In genomic region chr1:236457775-236458174, GRCh38 we compare ENCODE assay signal across 15 cellular contexts.
DNase-seq lines count a peak whose midpoint lies in the region; ATAC-seq and TF ChIP-seq lines count a peak whose summit lies in the region.
"Had no signal": no experiment of that assay in that cellular context is flagged by ENCODE, and none has a peak within 500 bp of the region (broad histone marks: within the 10 kb centered on the region; RNA-seq: fewer than 3 reads in every experiment).

No MANE protein-coding gene starts in this region.

- no peak for ATAC-seq in activated CD8-positive, alpha-beta T cell treated with anti-CD3 and anti-CD28 coated beads for 36 hours
- ATAC-seq in activated CD8-positive, alpha-beta T cell treated with anti-CD3 and anti-CD28 coated beads, Interleukin-2, amount 10 ng/mL, durations not matched to agents 7 days and 5 days = no peak
- ATAC-seq in GM19351 (IDR thresholded peaks at IDR 0.05; ENCODE audit: unreplicated experiment) = peak; percentile 77
- ATAC-seq in HG02884 (IDR thresholded peaks at IDR 0.05; ENCODE audit: unreplicated experiment) = peak; percentile 81
- no peak for ATAC-seq in HG02981 (IDR thresholded peaks at IDR 0.05; ENCODE audit: unreplicated experiment)

- DNase-seq in activated CD8-positive, alpha-beta T cell treated with anti-CD3 and anti-CD28 coated beads for 36 hours = peak; percentile 2
- DNase-seq in activated CD8-positive, alpha-beta T cell treated with anti-CD3 and anti-CD28 coated beads, Interleukin-2, amount 10 ng/mL, durations not matched to agents 7 days and 5 days = no peak
- peak; percentile 9 for DNase-seq in T-helper 2 cell treated with Interferon-gamma antibody and Interleukin-4, amounts not matched to agents 5 μg/mL and 100 μg/mL, for 36 hours (ENCODE audit: low spot score)
- DNase-seq in NCI-H1092 treated with DMSO at 0.1 percent for 48 hours (lab: John Stamatoyannopoulos, UW) (no peak), cerebellar nuclear complex (lab: John Stamatoyannopoulos, UW) (no peak)
- DNase-seq: ACHN, activated B cell treated with CpG ODN at 0.5 μM for 24 hours, activated gamma-delta T cell treated with Interleukin-2 at 50 U/mL for 16 hours, endodermal cell, GOT3, NCI-H1930 had no signal

- no peaks in the 10 kb centered on the region for H3K9me3 Mint-ChIP-seq in activated CD8-positive, alpha-beta T cell treated with anti-CD3 and anti-CD28 coated beads for 36 hours
- no peaks in the 10 kb centered on the region for H3K9me3 Mint-ChIP-seq in activated CD8-positive, alpha-beta T cell treated with anti-CD3 and anti-CD28 coated beads, Interleukin-2, amount 10 ng/mL, durations not matched to agents 7 days and 5 days (ENCODE audit: insufficient read depth)
- no peaks in the 10 kb centered on the region for H3K9me3 Mint-ChIP-seq in T-helper 2 cell treated with Interferon-gamma antibody and Interleukin-4, amounts not matched to agents 5 μg/mL and 100 μg/mL, for 36 hours
- H3K9me3 Mint-ChIP-seq: activated B cell treated with CpG ODN at 0.5 μM for 24 hours, endodermal cell had no signal

- H3K36me3 Mint-ChIP-seq in activated CD8-positive, alpha-beta T cell treated with anti-CD3 and anti-CD28 coated beads for 36 hours (ENCODE audit: low read depth) = no peaks in the 10 kb centered on the region
- H3K36me3 Mint-ChIP-seq in activated CD8-positive, alpha-beta T cell treated with anti-CD3 and anti-CD28 coated beads, Interleukin-2, amount 10 ng/mL, durations not matched to agents 7 days and 5 days (ENCODE audit: low read depth) = no peaks in the 10 kb centered on the region
- H3K36me3 Mint-ChIP-seq in T-helper 2 cell treated with Interferon-gamma antibody and Interleukin-4, amounts not matched to agents 5 μg/mL and 100 μg/mL, for 36 hours (ENCODE audit: low read depth) = peaks cover 4% of the 10 kb centered on the region

- CTCF ChIA-PET in activated CD8-positive, alpha-beta T cell treated with anti-CD3 and anti-CD28 coated beads for 36 hours (lab: Charles Lee) = no interaction called here
- CTCF ChIA-PET in activated CD8-positive, alpha-beta T cell treated with anti-CD3 and anti-CD28 coated beads, Interleukin-2, amount 10 ng/mL, durations not matched to agents 7 days and 5 days (lab: Charles Lee) = no interaction called here

- no peak for TF ChIP-seq CTCF in activated CD8-positive, alpha-beta T cell treated with anti-CD3 and anti-CD28 coated beads for 36 hours (IDR thresholded peaks at IDR 0.05)

- intact Hi-C loops in activated CD8-positive, alpha-beta T cell treated with anti-CD3 and anti-CD28 coated beads for 36 hours (cut with micrococcal nuclease) = no loop called here

- no peak overlapping the region for H3K27ac Mint-ChIP-seq in activated CD8-positive, alpha-beta T cell treated with anti-CD3 and anti-CD28 coated beads for 36 hours
- no peak overlapping the region for H3K27ac Mint-ChIP-seq in activated CD8-positive, alpha-beta T cell treated with anti-CD3 and anti-CD28 coated beads, Interleukin-2, amount 10 ng/mL, durations not matched to agents 7 days and 5 days
- H3K27ac Mint-ChIP-seq in T-helper 2 cell treated with Interferon-gamma antibody and Interleukin-4, amounts not matched to agents 5 μg/mL and 100 μg/mL, for 36 hours = no peak overlapping the region
- H3K27ac Mint-ChIP-seq: activated B cell treated with CpG ODN at 0.5 μM for 24 hours, endodermal cell, progenitor cell of endocrine pancreas had no signal

- H3K4me3 Mint-ChIP-seq in activated CD8-positive, alpha-beta T cell treated with anti-CD3 and anti-CD28 coated beads for 36 hours = no peak overlapping the region
- H3K4me3 Mint-ChIP-seq in activated CD8-positive, alpha-beta T cell treated with anti-CD3 and anti-CD28 coated beads, Interleukin-2, amount 10 ng/mL, durations not matched to agents 7 days and 5 days = no peak overlapping the region
- H3K4me3 Mint-ChIP-seq in T-helper 2 cell treated with Interferon-gamma antibody and Interleukin-4, amounts not matched to agents 5 μg/mL and 100 μg/mL, for 36 hours = no peak overlapping the region
- H3K4me3 Mint-ChIP-seq: activated B cell treated with CpG ODN at 0.5 μM for 24 hours, endodermal cell had no signal

- POLR2A ChIA-PET in activated CD8-positive, alpha-beta T cell treated with anti-CD3 and anti-CD28 coated beads for 36 hours (lab: Charles Lee) = interaction anchor here (1.0 kb wide), 1 partner anchor 299 kb away, joined by 3 read pairs; no protein-coding TSS in a partner anchor
- POLR2A ChIA-PET in activated CD8-positive, alpha-beta T cell treated with anti-CD3 and anti-CD28 coated beads, Interleukin-2, amount 10 ng/mL, durations not matched to agents 7 days and 5 days (lab: Charles Lee) = no interaction called here

- peaks cover 21% of the 10 kb centered on the region for H3K27me3 Mint-ChIP-seq in activated CD8-positive, alpha-beta T cell treated with anti-CD3 and anti-CD28 coated beads for 36 hours
- H3K27me3 Mint-ChIP-seq in activated CD8-positive, alpha-beta T cell treated with anti-CD3 and anti-CD28 coated beads, Interleukin-2, amount 10 ng/mL, durations not matched to agents 7 days and 5 days (ENCODE audit: low read depth) = peaks cover 20% of the 10 kb centered on the region
- peaks cover 9% of the 10 kb centered on the region for H3K27me3 Mint-ChIP-seq in T-helper 2 cell treated with Interferon-gamma antibody and Interleukin-4, amounts not matched to agents 5 μg/mL and 100 μg/mL, for 36 hours (ENCODE audit: low read depth)
- H3K27me3 Mint-ChIP-seq: progenitor cell of endocrine pancreas had no signal

- H3K4me1 Mint-ChIP-seq in activated CD8-positive, alpha-beta T cell treated with anti-CD3 and anti-CD28 coated beads for 36 hours (ENCODE audit: low read depth) = no peaks in the 10 kb centered on the region
- H3K4me1 Mint-ChIP-seq in activated CD8-positive, alpha-beta T cell treated with anti-CD3 and anti-CD28 coated beads, Interleukin-2, amount 10 ng/mL, durations not matched to agents 7 days and 5 days (ENCODE audit: low read depth) = no peaks in the 10 kb centered on the region
- H3K4me1 Mint-ChIP-seq in T-helper 2 cell treated with Interferon-gamma antibody and Interleukin-4, amounts not matched to agents 5 μg/mL and 100 μg/mL, for 36 hours (ENCODE audit: low read depth) = no peaks in the 10 kb centered on the region
- H3K4me1 Mint-ChIP-seq: activated B cell treated with CpG ODN at 0.5 μM for 24 hours, endodermal cell had no signal

Comparison
In these comparisons a context has a peak if more than half of its experiments do, and no peak if none do; other contexts are left out.
1. DNase-seq: peak in activated CD8-positive, alpha-beta T cell treated with anti-CD3 and anti-CD28 coated beads for 36 hours (single experiment) and T-helper 2 cell treated with Interferon-gamma antibody and Interleukin-4, amounts not matched to agents 5 μg/mL and 100 μg/mL, for 36 hours (single experiment); none in activated CD8-positive, alpha-beta T cell treated with anti-CD3 and anti-CD28 coated beads, Interleukin-2, amount 10 ng/mL, durations not matched to agents 7 days and 5 days (single experiment), NCI-H1092 treated with DMSO at 0.1 percent for 48 hours (single experiment) and cerebellar nuclear complex (0 of 2).
2. ATAC-seq: peak in GM19351 (single experiment) and HG02884 (single experiment); none in activated CD8-positive, alpha-beta T cell treated with anti-CD3 and anti-CD28 coated beads for 36 hours (single experiment), activated CD8-positive, alpha-beta T cell treated with anti-CD3 and anti-CD28 coated beads, Interleukin-2, amount 10 ng/mL, durations not matched to agents 7 days and 5 days (single experiment) and HG02981 (single experiment).